ENCODE assay signal across 8 cellular contexts in the genomic region with DNA sequence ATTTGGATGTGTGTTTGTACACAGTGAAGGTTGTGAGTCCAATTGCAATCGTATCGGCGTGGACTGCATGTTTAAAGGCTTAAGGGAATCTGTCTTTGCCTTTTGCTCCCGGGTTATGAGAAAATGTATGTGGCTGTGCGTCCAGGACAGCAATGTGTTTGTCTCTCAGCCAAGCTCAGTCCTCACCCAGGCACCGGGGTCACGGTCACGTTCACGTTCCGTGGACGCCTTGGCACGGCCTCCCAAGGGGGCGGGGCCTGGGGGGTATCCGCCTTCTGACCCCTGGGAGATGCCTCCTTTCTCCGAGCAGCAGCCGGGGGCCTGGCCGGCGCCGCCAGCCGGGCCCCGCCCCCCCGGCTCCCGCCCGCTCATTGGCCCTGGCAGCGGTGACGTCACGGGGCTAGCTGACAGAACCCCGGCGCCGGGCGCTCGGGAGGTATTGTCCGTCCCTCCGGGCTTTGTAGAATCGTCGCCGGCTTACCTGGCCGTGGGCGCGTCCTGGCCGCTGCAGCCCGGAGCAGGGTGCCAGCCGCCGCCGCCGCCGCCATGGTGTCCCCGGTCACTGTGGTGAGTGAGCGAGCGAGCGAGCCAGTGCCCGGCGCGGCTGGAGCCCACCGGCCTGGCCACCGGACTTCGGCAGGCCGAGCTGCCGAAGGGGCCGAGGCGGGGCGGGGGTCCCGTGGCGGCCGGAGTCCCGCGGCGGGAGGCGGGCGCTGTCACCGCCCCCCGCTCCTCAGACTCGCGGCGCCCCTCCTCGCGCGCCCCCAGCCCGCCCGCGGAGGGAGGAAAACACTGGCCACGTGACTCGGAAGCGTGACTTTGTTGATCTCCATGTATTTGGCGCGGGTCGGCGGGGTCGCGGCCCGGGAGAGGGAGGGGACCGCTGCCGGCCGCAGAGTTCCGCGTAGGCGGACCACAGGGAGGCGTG. TPM values are rescaled to one million over a fixed set of nuclear protein-coding genes. Genes with fewer than 3 reads are reported as not detected.
DNase-seq lines count a peak whose midpoint lies in the region; ATAC-seq and TF ChIP-seq lines count a peak whose summit lies in the region.

A gene with protein sequence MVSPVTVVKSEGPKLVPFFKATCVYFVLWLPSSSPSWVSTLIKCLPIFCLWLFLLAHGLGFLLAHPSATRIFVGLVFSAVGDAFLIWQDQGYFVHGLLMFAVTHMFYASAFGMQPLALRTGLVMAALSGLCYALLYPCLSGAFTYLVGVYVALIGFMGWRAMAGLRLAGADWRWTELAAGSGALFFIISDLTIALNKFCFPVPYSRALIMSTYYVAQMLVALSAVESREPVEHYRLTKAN (plus strand): TSS at position 439 of the 928 bp plus-strand sequence. CDS start 108 bp downstream, at position 547.

- ATAC-seq in GM21515 (IDR thresholded peaks at IDR 0.05; ENCODE audit: unreplicated experiment) = peak; percentile 94

- no peaks in the 10 kb centered on the region for H3K9me3 ChIP-seq in HUES64 (ENCODE audit: insufficient read depth, low read depth, low read length)

- H3K27me3 Mint-ChIP-seq in activated T-cell treated with anti-CD3 and anti-CD28 coated beads, Interleukin-2, amount 50 U/mL, for 24 hours = peaks cover 2% of the 10 kb centered on the region

- no peak for TF ChIP-seq CTCF in epithelial cell of proximal tubule (conservative IDR thresholded peaks at IDR 0.05; ENCODE audit: low read depth, low read length)

- peaks cover 18% of the 10 kb centered on the region for H3K4me1 Mint-ChIP-seq in activated T-cell treated with anti-CD3 and anti-CD28 coated beads, Interleukin-2, amount 50 U/mL, for 24 hours (ENCODE audit: low read depth)

- H3K27ac ChIP-seq in HUES64 (ENCODE audit: low read depth, low read length) = peak within 1 kb of the TSS; percentile 75; the same call in 1 of the 2 replicates

- peak within 1 kb of the TSS; percentile 35 for H3K27ac Mint-ChIP-seq in activated T-cell treated with anti-CD3 and anti-CD28 coated beads, Interleukin-2, amount 50 U/mL, for 24 hours

- 0 out of 2 replicates have a peak within 1 kb of the TSS, but pooled peaks have one; percentile 57 for H3K9ac ChIP-seq in HUES64 (ENCODE audit: low read depth, low read length)

- no peaks in the 10 kb centered on the region for H3K4me1 ChIP-seq in HUES64 (ENCODE audit: insufficient read depth, low read length)

- H3K36me3 Mint-ChIP-seq in activated T-cell treated with anti-CD3 and anti-CD28 coated beads, Interleukin-2, amount 50 U/mL, for 24 hours (ENCODE audit: low read depth) = no peaks in the 10 kb centered on the region

- peaks cover 39% of the 10 kb centered on the region for H3K27me3 ChIP-seq in HUES64 (ENCODE audit: insufficient read depth, low read length)

- peak; percentile 87 for DNase-seq in COR-L47 (lab: John Stamatoyannopoulos, UW)
- peak; percentile 89 for DNase-seq in OCI-M1 (lab: John Stamatoyannopoulos, UW)
- peak; percentile 93 for DNase-seq in activated T-cell treated with anti-CD3 and anti-CD28 coated beads, Interleukin-2, amount 50 U/mL, for 24 hours
- no peak for DNase-seq in epithelial cell of proximal tubule (ENCODE audit: low read depth)
- DNase-seq in mucosa of gallbladder (ENCODE audit: low spot score) = peak; percentile 94
- DNase-seq in stimulated activated CD8-positive, alpha-beta memory T cell treated with anti-CD3 and anti-CD28 coated beads, Interleukin-4, amount 100 ng/mL, for 1 hour (ENCODE audit: low read depth in 2 of 2, low spot score in 1 of 2) = peak; percentile 73 to 86

- H3K4me3 Mint-ChIP-seq in activated T-cell treated with anti-CD3 and anti-CD28 coated beads, Interleukin-2, amount 50 U/mL, for 24 hours = peak within 1 kb of the TSS; percentile 79

- no peaks in the 10 kb centered on the region for H3K9me3 Mint-ChIP-seq in activated T-cell treated with anti-CD3 and anti-CD28 coated beads, Interleukin-2, amount 50 U/mL, for 24 hours

- H3K4me3 ChIP-seq in HUES64 (ENCODE audit: low read length) (peak within 1 kb of the TSS; percentile 49), epithelial cell of proximal tubule (ENCODE audit: low read depth, low read length) (peak within 1 kb of the TSS; percentile 60)

- WGBS in HUES64 = 2% methylated on average over 98 of the region's 98 CpGs

- H3K36me3 ChIP-seq in HUES64 (ENCODE audit: insufficient read depth, low read length) = no peaks in the 10 kb centered on the region

RNA-seq across cellular contexts. Expression of the gene that starts here (rescaled TPM):
- 0.70 TPM for polyA plus RNA-seq in HUES64 (2013, experiment 1 of 2)
- polyA plus RNA-seq in HUES64 (2013, experiment 2 of 2) = 0.76 TPM
- total RNA-seq in epithelial cell of proximal tubule (0.92 and 2.0 TPM in 2 replicates), mucosa of gallbladder (20.1 TPM)
